22 cellular contexts compared by ENCODE assay signal in the genomic region with DNA sequence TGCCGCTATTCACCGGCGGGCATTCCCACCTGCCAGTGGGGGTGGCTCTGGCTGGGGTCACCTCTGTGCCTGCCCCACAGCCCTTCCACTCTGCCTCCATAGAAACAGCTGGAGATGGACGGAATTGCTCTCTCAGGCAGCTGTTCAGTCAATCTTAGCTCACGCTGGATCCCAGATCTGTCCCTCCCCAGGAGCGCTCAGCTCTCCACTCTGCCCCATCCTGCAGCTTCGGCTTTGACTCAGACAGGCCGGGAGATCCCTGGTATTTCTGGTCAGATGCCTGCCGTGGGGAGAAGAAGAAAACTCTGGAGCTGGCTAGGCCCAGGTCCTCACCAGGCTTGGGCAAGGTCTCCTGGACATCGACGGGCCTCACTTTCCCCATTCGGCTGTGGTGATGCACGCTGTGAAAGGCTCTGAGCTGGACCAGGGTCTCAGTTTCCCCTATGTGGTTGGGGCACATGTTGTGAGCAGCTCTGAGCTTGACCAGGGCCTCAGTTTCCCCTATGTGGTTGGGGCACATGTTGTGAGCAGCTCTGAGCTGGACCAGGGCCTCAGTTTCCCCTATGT.
"Had no signal": no experiment of that assay in that cellular context is flagged by ENCODE, and none has a peak within 500 bp of the region (broad histone marks: within the 10 kb centered on the region; RNA-seq: fewer than 3 reads in every experiment).

No MANE protein-coding gene starts in this region.

- H3K4me3 ChIP-seq: hepatocyte, left lung, pancreas, right lobe of liver, smooth muscle cell, thoracic aorta, upper lobe of right lung had no signal

- H3K36me3 ChIP-seq: left lung, pancreas, right lobe of liver, thoracic aorta, upper lobe of right lung had no signal

- H3K4me1 ChIP-seq: foreskin keratinocyte, pancreas, right lobe of liver had no signal

- DNase-seq: activated CD8-positive, alpha-beta memory T cell treated with anti-CD3 and anti-CD28 coated beads for 24 hours; activated CD8-positive, alpha-beta memory T cell treated with anti-CD3 and anti-CD28 coated beads, Interleukin-2, amount 50 U/mL, for 4 hours; activated T-cell treated with anti-CD3 and anti-CD28 coated beads, Interleukin-2, amount 50 U/mL, for 24 hours; caudate nucleus; effector memory CD4-positive, alpha-beta T cell; foreskin keratinocyte; immature natural killer cell; kidney glomerular epithelial cell; mammary epithelial cell; stimulated activated CD4-positive, alpha-beta T cell treated with anti-CD3 and anti-CD28 coated beads, Interleukin-4, amount 100 ng/mL, for 24 hours; stimulated activated naive CD4-positive, alpha-beta T cell treated with Interleukin-2 at 50 U/mL for 16 hours; SW 1271 had no signal

- H3K27ac ChIP-seq: foreskin keratinocyte, left lung, pancreas, right lobe of liver, thoracic aorta, upper lobe of right lung had no signal

- ATAC-seq: activated naive CD4-positive, alpha-beta T cell treated with anti-CD3 and anti-CD28 coated beads, Interleukin-2, amount 50 U/mL, for 72 hours; activated T-helper 17 cell treated with anti-CD3 and anti-CD28 coated beads, Interleukin-2, amount 50 U/mL, for 72 hours; foreskin keratinocyte; left lung; right lobe of liver; T-helper 17 cell; upper lobe of right lung had no signal

- H3K9me3 ChIP-seq: left lung, pancreas, right lobe of liver, thoracic aorta, upper lobe of right lung had no signal
